In the genomic region with DNA sequence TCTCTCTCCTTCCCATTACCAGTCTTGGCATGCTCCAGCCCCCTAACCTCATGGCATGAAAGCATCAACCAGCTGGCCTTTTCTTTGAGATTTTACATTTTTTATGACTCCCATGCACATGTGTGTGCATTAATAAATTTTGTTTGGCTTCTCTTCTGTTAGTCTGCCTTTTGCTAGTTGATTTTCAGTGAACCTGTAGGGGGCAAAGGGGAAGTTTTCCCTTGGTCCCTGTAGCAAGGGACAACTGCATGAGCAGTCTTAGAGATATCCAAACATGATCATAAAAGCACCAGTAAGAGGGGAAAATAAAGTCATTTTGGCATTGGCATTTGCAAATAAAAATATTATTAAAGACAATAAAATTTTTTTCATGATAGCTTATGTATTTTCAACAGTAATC, we compare ENCODE assay signal across 1 cellular context.
TF ChIP-seq lines count a peak whose summit lies in the region.

No MANE protein-coding gene starts in this region.

TF ChIP-seq in GM23338, 12 proteins besides CTCF, POLR2A, EP300 and RAD21 (continued from another document):
- TF ChIP-seq, protein P1, sequence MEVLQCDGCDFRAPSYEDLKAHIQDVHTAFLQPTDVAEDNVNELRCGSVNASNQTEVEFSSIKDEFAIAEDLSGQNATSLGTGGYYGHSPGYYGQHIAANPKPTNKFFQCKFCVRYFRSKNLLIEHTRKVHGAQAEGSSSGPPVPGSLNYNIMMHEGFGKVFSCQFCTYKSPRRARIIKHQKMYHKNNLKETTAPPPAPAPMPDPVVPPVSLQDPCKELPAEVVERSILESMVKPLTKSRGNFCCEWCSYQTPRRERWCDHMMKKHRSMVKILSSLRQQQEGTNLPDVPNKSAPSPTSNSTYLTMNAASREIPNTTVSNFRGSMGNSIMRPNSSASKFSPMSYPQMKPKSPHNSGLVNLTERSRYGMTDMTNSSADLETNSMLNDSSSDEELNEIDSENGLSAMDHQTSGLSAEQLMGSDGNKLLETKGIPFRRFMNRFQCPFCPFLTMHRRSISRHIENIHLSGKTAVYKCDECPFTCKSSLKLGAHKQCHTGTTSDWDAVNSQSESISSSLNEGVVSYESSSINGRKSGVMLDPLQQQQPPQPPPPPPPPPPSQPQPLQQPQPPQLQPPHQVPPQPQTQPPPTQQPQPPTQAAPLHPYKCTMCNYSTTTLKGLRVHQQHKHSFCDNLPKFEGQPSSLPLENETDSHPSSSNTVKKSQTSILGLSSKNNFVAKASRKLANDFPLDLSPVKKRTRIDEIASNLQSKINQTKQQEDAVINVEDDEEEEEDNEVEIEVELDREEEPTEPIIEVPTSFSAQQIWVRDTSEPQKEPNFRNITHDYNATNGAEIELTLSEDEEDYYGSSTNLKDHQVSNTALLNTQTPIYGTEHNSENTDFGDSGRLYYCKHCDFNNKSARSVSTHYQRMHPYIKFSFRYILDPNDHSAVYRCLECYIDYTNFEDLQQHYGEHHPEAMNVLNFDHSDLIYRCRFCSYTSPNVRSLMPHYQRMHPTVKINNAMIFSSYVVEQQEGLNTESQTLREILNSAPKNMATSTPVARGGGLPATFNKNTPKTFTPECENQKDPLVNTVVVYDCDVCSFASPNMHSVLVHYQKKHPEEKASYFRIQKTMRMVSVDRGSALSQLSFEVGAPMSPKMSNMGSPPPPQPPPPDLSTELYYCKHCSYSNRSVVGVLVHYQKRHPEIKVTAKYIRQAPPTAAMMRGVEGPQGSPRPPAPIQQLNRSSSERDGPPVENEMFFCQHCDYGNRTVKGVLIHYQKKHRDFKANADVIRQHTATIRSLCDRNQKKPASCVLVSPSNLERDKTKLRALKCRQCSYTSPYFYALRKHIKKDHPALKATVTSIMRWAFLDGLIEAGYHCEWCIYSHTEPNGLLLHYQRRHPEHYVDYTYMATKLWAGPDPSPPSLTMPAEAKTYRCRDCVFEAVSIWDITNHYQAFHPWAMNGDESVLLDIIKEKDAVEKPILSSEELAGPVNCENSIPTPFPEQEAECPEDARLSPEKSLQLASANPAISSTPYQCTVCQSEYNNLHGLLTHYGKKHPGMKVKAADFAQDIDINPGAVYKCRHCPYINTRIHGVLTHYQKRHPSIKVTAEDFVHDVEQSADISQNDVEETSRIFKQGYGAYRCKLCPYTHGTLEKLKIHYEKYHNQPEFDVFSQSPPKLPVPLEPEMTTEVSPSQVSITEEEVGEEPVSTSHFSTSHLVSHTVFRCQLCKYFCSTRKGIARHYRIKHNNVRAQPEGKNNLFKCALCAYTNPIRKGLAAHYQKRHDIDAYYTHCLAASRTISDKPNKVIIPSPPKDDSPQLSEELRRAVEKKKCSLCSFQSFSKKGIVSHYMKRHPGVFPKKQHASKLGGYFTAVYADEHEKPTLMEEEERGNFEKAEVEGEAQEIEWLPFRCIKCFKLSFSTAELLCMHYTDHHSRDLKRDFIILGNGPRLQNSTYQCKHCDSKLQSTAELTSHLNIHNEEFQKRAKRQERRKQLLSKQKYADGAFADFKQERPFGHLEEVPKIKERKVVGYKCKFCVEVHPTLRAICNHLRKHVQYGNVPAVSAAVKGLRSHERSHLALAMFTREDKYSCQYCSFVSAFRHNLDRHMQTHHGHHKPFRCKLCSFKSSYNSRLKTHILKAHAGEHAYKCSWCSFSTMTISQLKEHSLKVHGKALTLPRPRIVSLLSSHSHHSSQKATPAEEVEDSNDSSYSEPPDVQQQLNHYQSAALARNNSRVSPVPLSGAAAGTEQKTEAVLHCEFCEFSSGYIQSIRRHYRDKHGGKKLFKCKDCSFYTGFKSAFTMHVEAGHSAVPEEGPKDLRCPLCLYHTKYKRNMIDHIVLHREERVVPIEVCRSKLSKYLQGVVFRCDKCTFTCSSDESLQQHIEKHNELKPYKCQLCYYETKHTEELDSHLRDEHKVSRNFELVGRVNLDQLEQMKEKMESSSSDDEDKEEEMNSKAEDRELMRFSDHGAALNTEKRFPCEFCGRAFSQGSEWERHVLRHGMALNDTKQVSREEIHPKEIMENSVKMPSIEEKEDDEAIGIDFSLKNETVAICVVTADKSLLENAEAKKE (CRISPR knock-in tag; IDR thresholded peaks at IDR 0.05) = no peak
- TF ChIP-seq, protein P2, sequence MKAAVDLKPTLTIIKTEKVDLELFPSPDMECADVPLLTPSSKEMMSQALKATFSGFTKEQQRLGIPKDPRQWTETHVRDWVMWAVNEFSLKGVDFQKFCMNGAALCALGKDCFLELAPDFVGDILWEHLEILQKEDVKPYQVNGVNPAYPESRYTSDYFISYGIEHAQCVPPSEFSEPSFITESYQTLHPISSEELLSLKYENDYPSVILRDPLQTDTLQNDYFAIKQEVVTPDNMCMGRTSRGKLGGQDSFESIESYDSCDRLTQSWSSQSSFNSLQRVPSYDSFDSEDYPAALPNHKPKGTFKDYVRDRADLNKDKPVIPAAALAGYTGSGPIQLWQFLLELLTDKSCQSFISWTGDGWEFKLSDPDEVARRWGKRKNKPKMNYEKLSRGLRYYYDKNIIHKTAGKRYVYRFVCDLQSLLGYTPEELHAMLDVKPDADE (IDR thresholded peaks at IDR 0.05) = no peak
- TF ChIP-seq ZNF331 (CRISPR knock-in tag; IDR thresholded peaks at IDR 0.05; ENCODE audit: low read depth) = no peak
- no peak for TF ChIP-seq ZNF114 (CRISPR knock-in tag; IDR thresholded peaks at IDR 0.05)
